25 cellular contexts compared by ENCODE assay signal in the genomic region with DNA sequence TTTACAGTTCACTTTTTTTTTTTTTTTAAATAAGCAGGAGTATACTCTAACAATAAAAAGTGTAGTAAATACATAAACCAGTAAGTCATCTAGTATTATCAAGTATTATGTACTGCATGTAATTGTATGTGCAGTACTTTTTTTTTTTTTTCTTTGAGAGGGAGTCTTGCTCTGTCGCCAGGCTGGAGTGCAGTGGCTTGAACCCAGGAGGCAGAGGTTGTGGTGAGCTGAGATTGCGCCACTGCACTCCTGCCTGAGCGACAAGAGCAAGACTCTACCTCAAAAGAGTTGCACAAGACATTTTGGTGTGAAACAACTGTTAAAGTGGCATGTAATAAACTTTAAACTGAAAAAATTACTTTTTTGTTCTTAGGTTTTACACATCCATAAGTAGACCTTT. TPM values are rescaled to one million over a fixed set of nuclear protein-coding genes. Genes with fewer than 3 reads are reported as not detected.
DNase-seq lines count a peak whose midpoint lies in the region; ATAC-seq and TF ChIP-seq lines count a peak whose summit lies in the region.
"Had no signal": no experiment of that assay in that cellular context is flagged by ENCODE, and none has a peak within 500 bp of the region (broad histone marks: within the 10 kb centered on the region; RNA-seq: fewer than 3 reads in every experiment).

No MANE protein-coding gene starts in this region.

- TF ChIP-seq POLR2A in breast epithelium (IDR thresholded peaks at IDR 0.05) = no peak

- H3K27ac ChIP-seq in breast epithelium (no peak overlapping the region), liver (ENCODE audit: low read depth in 1 of 2, low read length in 2 of 2) (no peak overlapping the region), upper lobe of right lung (no peak overlapping the region)
- H3K27ac ChIP-seq: GM23248, heart left ventricle, skin epidermis, tibial artery had no signal

- intact Hi-C loops in MCF 10A (cut with micrococcal nuclease) (no loop called here), breast epithelium (cut with DNase I; ENCODE audit: low total_unique reads) (no loop called here), upper lobe of right lung (cut with DNase I) (no loop called here)

- H3K27ac Mint-ChIP-seq in MCF 10A (ENCODE audit: low read depth, unreplicated experiment) = no peak overlapping the region
- H3K27ac Mint-ChIP-seq in WTC11 = peak overlapping the region; percentile 11; the same call in 1 of the 2 replicates
- H3K27ac Mint-ChIP-seq: activated T-cell treated with anti-CD3 and anti-CD28 coated beads, Interleukin-2, amount 50 U/mL, for 72 hours; CD8-positive, alpha-beta T cell; T-helper 2 cell treated with Interferon-gamma antibody and Interleukin-4, amounts not matched to agents 5 μg/mL and 100 μg/mL, for 36 hours had no signal

- no peak overlapping the region for H3K9ac ChIP-seq in liver (ENCODE audit: low read depth in 1 of 2, low read length in 2 of 2)
- H3K9ac ChIP-seq: GM23248 had no signal

- H3K4me1 Mint-ChIP-seq in MCF 10A (ENCODE audit: insufficient read depth, unreplicated experiment) (no peaks in the 10 kb centered on the region), WTC11 (no peaks in the 10 kb centered on the region)

- H3K9me3 ChIP-seq in breast epithelium (no peaks in the 10 kb centered on the region), liver (ENCODE audit: control insufficient read depth in 4 of 4, low read length in 3 of 4) (no peaks in the 10 kb centered on the region), upper lobe of right lung (no peaks in the 10 kb centered on the region)
- H3K9me3 ChIP-seq: body of pancreas, heart left ventricle, tibial artery had no signal

- H3K9me3 Mint-ChIP-seq in MCF 10A (ENCODE audit: unreplicated experiment) (peaks cover 7% of the 10 kb centered on the region), WTC11 (no peaks in the 10 kb centered on the region)
- H3K9me3 Mint-ChIP-seq: activated T-cell treated with anti-CD3 and anti-CD28 coated beads, Interleukin-2, amount 50 U/mL, for 72 hours; CD8-positive, alpha-beta T cell; naive B cell; T-helper 2 cell treated with Interferon-gamma antibody and Interleukin-4, amounts not matched to agents 5 μg/mL and 100 μg/mL, for 36 hours had no signal

- H3K36me3 Mint-ChIP-seq in MCF 10A (ENCODE audit: insufficient read depth, unreplicated experiment) (peaks cover 63% of the 10 kb centered on the region), WTC11 (peaks cover 20% of the 10 kb centered on the region)

- 31% methylated on average over 3 of the region's 3 CpGs for WGBS in liver

- no peak for TF ChIP-seq RAD21 in liver (IDR thresholded peaks at IDR 0.05)

- H3K36me3 ChIP-seq in breast epithelium (no peaks in the 10 kb centered on the region), liver (ENCODE audit: control insufficient read depth in 4 of 4, insufficient read depth in 3 of 4, low read depth in 1 of 4, low read length in 3 of 4) (peaks cover 4 to 22% (median 8%) of the 10 kb centered on the region in 4 donors), upper lobe of right lung (peaks cover 30% of the 10 kb centered on the region)

- TF ChIP-seq CTCF in MCF 10A (IDR thresholded peaks at IDR 0.05; ENCODE audit: unreplicated experiment) (no peak), breast epithelium (IDR thresholded peaks at IDR 0.05) (no peak), WTC11 (IDR thresholded peaks at IDR 0.05) (no peak), liver (IDR thresholded peaks at IDR 0.05; ENCODE audit: low read depth, low read length, missing input control) (no peak), upper lobe of right lung (IDR thresholded peaks at IDR 0.05) (no peak)

- H3K27me3 Mint-ChIP-seq in MCF 10A (ENCODE audit: insufficient read depth, unreplicated experiment) = no peaks in the 10 kb centered on the region
- H3K27me3 Mint-ChIP-seq in WTC11 (ENCODE audit: low read depth) = no peaks in the 10 kb centered on the region
- H3K27me3 Mint-ChIP-seq: naive B cell had no signal

- POLR2A ChIA-PET in MCF 10A (lab: Yijun Ruan, JAX) (interaction anchor here (1.1 to 2.5 kb wide), 3 partner anchors 8 to 16 kb away, joined by 3 to 10 read pairs (median 4); a partner anchor contains a TSS), WTC11 (lab: Charles Lee) (no interaction called here)

- CTCF ChIA-PET in MCF 10A (lab: Yijun Ruan, JAX) (interaction anchor here (0.7 to 0.9 kb wide), 2 partner anchors 12 to 22 kb away, joined by 3 read pairs; no protein-coding TSS in a partner anchor), WTC11 (lab: Charles Lee) (interaction anchor here (0.7 kb wide), 1 partner anchor 560 kb away, joined by 3 read pairs; no protein-coding TSS in a partner anchor)

- H3K4me1 ChIP-seq in breast epithelium = no peaks in the 10 kb centered on the region
- H3K4me1 ChIP-seq in liver (ENCODE audit: control insufficient read depth in 4 of 4, insufficient read depth in 4 of 4, low read length in 3 of 4) = peaks cover 0 to 8% (median 5%) of the 10 kb centered on the region in 4 donors
- H3K4me1 ChIP-seq in upper lobe of right lung = no peaks in the 10 kb centered on the region
- H3K4me1 ChIP-seq: heart left ventricle, tibial artery had no signal

- H3K4me3 Mint-ChIP-seq in MCF 10A (ENCODE audit: unreplicated experiment) (no peak overlapping the region), WTC11 (no peak overlapping the region)
- H3K4me3 Mint-ChIP-seq: activated T-cell treated with anti-CD3 and anti-CD28 coated beads, Interleukin-2, amount 50 U/mL, for 72 hours; CD8-positive, alpha-beta T cell; naive B cell; T-helper 2 cell treated with Interferon-gamma antibody and Interleukin-4, amounts not matched to agents 5 μg/mL and 100 μg/mL, for 36 hours had no signal

- DNase-seq in MCF 10A (ENCODE audit: unreplicated experiment) (peak; percentile 46), breast epithelium (ENCODE audit: low spot score in 2 of 2) (no peak), WTC11 (ENCODE audit: low spot score) (no peak), upper lobe of right lung (peak; percentile 83), NCI-H2107 treated with DMSO at 0.1 percent for 48 hours (lab: John Stamatoyannopoulos, UW; ENCODE audit: unreplicated experiment) (no peak), iPS-NIHi11 (ENCODE audit: low spot score) (no peak)
- DNase-seq: activated naive CD4-positive, alpha-beta T cell; activated T-cell treated with anti-CD3 and anti-CD28 coated beads, Interleukin-2, amount 50 U/mL, for 72 hours; body of pancreas; CD8-positive, alpha-beta T cell; cerebellar nuclear complex; GM23248; heart left ventricle; IMR-90; naive B cell; NCI-H2029; NCI-H2227 treated with DMSO at 0.1 percent for 48 hours; NCI-H748 treated with DMSO at 0.1 percent for 48 hours; occipital lobe; tibial artery had no signal

- H3K27me3 ChIP-seq in breast epithelium = no peaks in the 10 kb centered on the region
- H3K27me3 ChIP-seq in liver (ENCODE audit: control insufficient read depth in 4 of 4, insufficient read depth in 4 of 4, low read length in 3 of 4) = no peaks in the 10 kb centered on the region
- H3K27me3 ChIP-seq in upper lobe of right lung = no peaks in the 10 kb centered on the region
- H3K27me3 ChIP-seq: body of pancreas, heart left ventricle, tibial artery had no signal

- no TSS peak for BruUV-seq in MCF 10A (replicated peaks; lab: Mats Ljungman, UMichigan)

- ATAC-seq in WTC11 (no peak), upper lobe of right lung (peak; percentile 63), HG03135 (IDR thresholded peaks at IDR 0.05; ENCODE audit: unreplicated experiment) (no peak)
- ATAC-seq: activated T-cell treated with anti-CD3 and anti-CD28 coated beads, Interleukin-2, amount 50 U/mL, for 72 hours; body of pancreas; CD8-positive, alpha-beta T cell; heart left ventricle; SK-N-SH treated with all-trans-retinoic acid at 6 μM for 48 hours had no signal

- H3K4me3 ChIP-seq in breast epithelium (no peak overlapping the region), liver (ENCODE audit: low read depth in 1 of 3, low read length in 3 of 3) (no peak overlapping the region), upper lobe of right lung (no peak overlapping the region)
- H3K4me3 ChIP-seq: body of pancreas, GM23248, heart left ventricle, skin epidermis, tibial artery had no signal

TF ChIP-seq in WTC11, 78 proteins besides CTCF, POLR2A, EP300 and RAD21 (continues in another document):
- TF ChIP-seq RORB (CRISPR knock-in tag; IDR thresholded peaks at IDR 0.05) (no peak), MYBL2 (CRISPR knock-in tag; IDR thresholded peaks at IDR 0.05) (no peak), EMX1 (CRISPR knock-in tag; IDR thresholded peaks at IDR 0.05) (no peak), OVOL2 (CRISPR knock-in tag; IDR thresholded peaks at IDR 0.05; ENCODE audit: borderline replicate concordance) (no peak), ZNF263 (CRISPR knock-in tag; IDR thresholded peaks at IDR 0.05; ENCODE audit: low read depth) (no peak)

TF ChIP-seq in liver, 16 proteins besides CTCF, POLR2A, EP300 and RAD21 (continues in another document):
- TF ChIP-seq, protein P1, sequence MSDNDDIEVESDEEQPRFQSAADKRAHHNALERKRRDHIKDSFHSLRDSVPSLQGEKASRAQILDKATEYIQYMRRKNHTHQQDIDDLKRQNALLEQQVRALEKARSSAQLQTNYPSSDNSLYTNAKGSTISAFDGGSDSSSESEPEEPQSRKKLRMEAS (IDR thresholded peaks at IDR 0.05) = no peak
- TF ChIP-seq SP1 (IDR thresholded peaks at IDR 0.05) (no peak), FOXA1 (IDR thresholded peaks at IDR 0.05) (no peak), HNF4A (conservative IDR thresholded peaks at IDR 0.05) (peak; percentile 58 to 59)
- TF ChIP-seq, protein P2, sequence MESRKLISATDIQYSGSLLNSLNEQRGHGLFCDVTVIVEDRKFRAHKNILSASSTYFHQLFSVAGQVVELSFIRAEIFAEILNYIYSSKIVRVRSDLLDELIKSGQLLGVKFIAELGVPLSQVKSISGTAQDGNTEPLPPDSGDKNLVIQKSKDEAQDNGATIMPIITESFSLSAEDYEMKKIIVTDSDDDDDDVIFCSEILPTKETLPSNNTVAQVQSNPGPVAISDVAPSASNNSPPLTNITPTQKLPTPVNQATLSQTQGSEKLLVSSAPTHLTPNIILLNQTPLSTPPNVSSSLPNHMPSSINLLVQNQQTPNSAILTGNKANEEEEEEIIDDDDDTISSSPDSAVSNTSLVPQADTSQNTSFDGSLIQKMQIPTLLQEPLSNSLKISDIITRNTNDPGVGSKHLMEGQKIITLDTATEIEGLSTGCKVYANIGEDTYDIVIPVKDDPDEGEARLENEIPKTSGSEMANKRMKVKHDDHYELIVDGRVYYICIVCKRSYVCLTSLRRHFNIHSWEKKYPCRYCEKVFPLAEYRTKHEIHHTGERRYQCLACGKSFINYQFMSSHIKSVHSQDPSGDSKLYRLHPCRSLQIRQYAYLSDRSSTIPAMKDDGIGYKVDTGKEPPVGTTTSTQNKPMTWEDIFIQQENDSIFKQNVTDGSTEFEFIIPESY (IDR thresholded peaks at IDR 0.05) = no peak

RNA-seq across cellular contexts. Expression of a gene that starts 16.7 kb away (rescaled TPM):
- total RNA-seq in MCF 10A (2022) (53.6 and 75.1 TPM in 2 replicates), breast epithelium (100 to 1,000 TPM in 1 of 3 donors, 10 to 100 TPM in 2; 46.9 to 140 (median 61.6) TPM), WTC11 (2021) (34.6 to 38.1 TPM (median 36.4 TPM) in 3 replicates), liver (10 to 100 TPM; 25.6 to 31.8 TPM), upper lobe of right lung (40.8 TPM)
- 10 to 100 TPM; 22.3 to 23.4 TPM for polyA plus RNA-seq in liver

RNA-seq across cellular contexts. Expression of a gene that starts 26.7 kb away (rescaled TPM):
- total RNA-seq in MCF 10A (2022) (86.4 and 114 TPM in 2 replicates), breast epithelium (100 to 1,000 TPM; 111 to 163 (median 117) TPM), WTC11 (2021) (81.1 to 88.1 TPM (median 82.3 TPM) in 3 replicates), liver (10 to 100 TPM; 47.5 to 53.1 TPM), upper lobe of right lung (133 TPM)
- polyA plus RNA-seq in liver = 10 to 100 TPM; 44.6 to 50.6 TPM

Comparison
In these comparisons a context has a peak if more than half of its experiments do, and no peak if none do; other contexts are left out.
1. DNase-seq: peak in MCF 10A (single experiment) and upper lobe of right lung (single experiment); none in breast epithelium (0 of 2), WTC11 (single experiment), NCI-H2107 treated with DMSO at 0.1 percent for 48 hours (single experiment) and iPS-NIHi11 (single experiment).